Comparison of ENCODE assay signal across 9 cellular contexts in genomic region chr17:48575673-48576478, GRCh38. TPM values are rescaled to one million over a fixed set of nuclear protein-coding genes. Genes with fewer than 3 reads are reported as not detected.
A peak's percentile ranks its signal among the peaks of the same experiment; 100 is the strongest.
DNase-seq lines count a peak whose midpoint lies in the region; ATAC-seq and TF ChIP-seq lines count a peak whose summit lies in the region.
"Had no signal": no experiment of that assay in that cellular context is flagged by ENCODE, and none has a peak within 500 bp of the region (broad histone marks: within the 10 kb centered on the region; RNA-seq: fewer than 3 reads in every experiment).

No MANE protein-coding gene starts in this region.

- DNase-seq in CD14-positive monocyte (ENCODE audit: low spot score) (no peak), dermis blood vessel endothelial cell (peak; percentile 41), natural killer cell (no peak), NCI-H2081 treated with DMSO at 0.1 percent for 48 hours (lab: John Stamatoyannopoulos, UW) (no peak)
- DNase-seq: DND-41 had no signal

- peaks cover 70% of the 10 kb centered on the region for H4K20me1 ChIP-seq in Loucy (ENCODE audit: insufficient read depth, low read length, poor library complexity, severe bottlenecking)

- no peaks in the 10 kb centered on the region for H3K9me3 ChIP-seq in Loucy (ENCODE audit: insufficient read depth, low read depth, low read length)

- H3K9me3 Mint-ChIP-seq in CD14-positive monocyte (peaks cover 4 to 35% (median 18%) of the 10 kb centered on the region in 7 donors), natural killer cell (no peaks in the 10 kb centered on the region)

- H3K4me3 Mint-ChIP-seq in CD14-positive monocyte (peak overlapping the region; percentile 43 to 85), natural killer cell (peak overlapping the region; percentile 45)

- peak overlapping the region; percentile 95 for H3K9ac ChIP-seq in Loucy (ENCODE audit: low read depth, low read length, poor library complexity, severe bottlenecking)

- no peak overlapping the region for H2AFZ ChIP-seq in Loucy (ENCODE audit: low read length)

- H3K27me3 Mint-ChIP-seq in CD14-positive monocyte (ENCODE audit: low read depth in 3 of 3) (peaks cover 55 to 80% (median 75%) of the 10 kb centered on the region in 3 donors), natural killer cell (ENCODE audit: low read depth in 2 of 2) (peaks cover 21 to 22% of the 10 kb centered on the region in 2 donors)

- peaks cover 76% of the 10 kb centered on the region for H3K4me1 ChIP-seq in Loucy (ENCODE audit: insufficient read depth, low read length, poor library complexity, severe bottlenecking)

- H3K79me2 ChIP-seq in Loucy (ENCODE audit: insufficient read depth, low read length): peaks cover 98% of the 10 kb centered on the region

- no peaks in the 10 kb centered on the region for H3K9me2 ChIP-seq in Loucy (replicated peaks; ENCODE audit: low read depth, low read length)

- peaks cover 8% of the 10 kb centered on the region for H3F3A ChIP-seq in Loucy (ENCODE audit: low read depth)

- peaks cover 72% of the 10 kb centered on the region for H3K36me3 ChIP-seq in Loucy (ENCODE audit: insufficient read depth, low read length)

- peak overlapping the region; percentile 98 for H3K4me2 ChIP-seq in Loucy (ENCODE audit: low read depth, low read length, poor library complexity, severe bottlenecking)

- H3K4me3 ChIP-seq in Loucy (ENCODE audit: low read length, poor library complexity, severe bottlenecking): peak overlapping the region; percentile 89

- no peak for TF ChIP-seq CTCF in CD14-positive monocyte (IDR thresholded peaks at IDR 0.05)
- TF ChIP-seq CTCF in Loucy (conservative IDR thresholded peaks at IDR 0.05; ENCODE audit: low read length): no peak
- TF ChIP-seq CTCF in natural killer cell (IDR thresholded peaks at IDR 0.05): no peak

- ATAC-seq in natural killer cell: no peak
- no peak for ATAC-seq in HG03045 (IDR thresholded peaks at IDR 0.05; ENCODE audit: unreplicated experiment)
- no peak for ATAC-seq in HG02885 (IDR thresholded peaks at IDR 0.05; ENCODE audit: poor library complexity, unreplicated experiment)
- no peak for ATAC-seq in HG02840 (IDR thresholded peaks at IDR 0.05; ENCODE audit: low FRiP score, unreplicated experiment)

- peaks cover 16% of the 10 kb centered on the region for H3K27me3 ChIP-seq in Loucy (ENCODE audit: insufficient read depth, low read length, poor library complexity, severe bottlenecking)

- peaks cover 10 to 14% of the 10 kb centered on the region in 2 donors for H3K36me3 Mint-ChIP-seq in CD14-positive monocyte
- H3K36me3 Mint-ChIP-seq in natural killer cell: no peaks in the 10 kb centered on the region

- intact Hi-C loops in CD14-positive monocyte (cut with micrococcal nuclease): no loop called here
- intact Hi-C loops in natural killer cell (cut with micrococcal nuclease): no loop called here

- H3K4me1 Mint-ChIP-seq in CD14-positive monocyte (peaks cover 39% of the 10 kb centered on the region), natural killer cell (peaks cover 41 to 66% of the 10 kb centered on the region in 2 donors)

- H3K27ac Mint-ChIP-seq in CD14-positive monocyte (peak overlapping the region in 1 of 7 donors; percentile 74), natural killer cell (peak overlapping the region in 1 of 2 donors; percentile 44)

RNA-seq across cellular contexts. Expression of gene HOXB4, which starts 2.3 kb away (rescaled TPM):
- not detected for polyA plus RNA-seq in CD14-positive monocyte
- total RNA-seq in dermis blood vessel endothelial cell (2.7 and 3.2 TPM in 2 replicates), natural killer cell (1 to 10 TPM; 3.5 to 6.7 (median 5.7) TPM)

RNA-seq across cellular contexts. Expression of gene HOXB3, which starts 14.2 kb away (rescaled TPM):
- polyA plus RNA-seq in CD14-positive monocyte: not detected
- total RNA-seq in dermis blood vessel endothelial cell: 9.5 and 11.9 TPM in 2 replicates
- 10 to 100 TPM in 2 of 3 donors, 1 to 10 TPM in 1; 7.9 to 15.6 (median 15.3) TPM for total RNA-seq in natural killer cell

RNA-seq across cellular contexts. Expression of gene HOXB5, which starts 17.7 kb away (rescaled TPM):
- not detected for polyA plus RNA-seq in CD14-positive monocyte
- total RNA-seq in dermis blood vessel endothelial cell (0.17 and 0.23 TPM in 2 replicates), natural killer cell (not detected)

RNA-seq across cellular contexts. Expression of gene HOXB6, which starts 28.9 kb away (rescaled TPM):
- not detected for polyA plus RNA-seq in CD14-positive monocyte
- total RNA-seq in dermis blood vessel endothelial cell: 7.5 and 11.9 TPM in 2 replicates
- not detected for total RNA-seq in natural killer cell

RNA-seq across cellular contexts. Expression of gene HOXB2, which starts 31.0 kb away (rescaled TPM):
- polyA plus RNA-seq in CD14-positive monocyte: 1 to 10 TPM; 1.6 to 3.8 TPM
- total RNA-seq in dermis blood vessel endothelial cell: 4.8 and 5.2 TPM in 2 replicates
- 10 to 100 TPM; 21.6 to 30.5 (median 24.7) TPM for total RNA-seq in natural killer cell
